ENCODE assay signal across 24 cellular contexts in the genomic region with DNA sequence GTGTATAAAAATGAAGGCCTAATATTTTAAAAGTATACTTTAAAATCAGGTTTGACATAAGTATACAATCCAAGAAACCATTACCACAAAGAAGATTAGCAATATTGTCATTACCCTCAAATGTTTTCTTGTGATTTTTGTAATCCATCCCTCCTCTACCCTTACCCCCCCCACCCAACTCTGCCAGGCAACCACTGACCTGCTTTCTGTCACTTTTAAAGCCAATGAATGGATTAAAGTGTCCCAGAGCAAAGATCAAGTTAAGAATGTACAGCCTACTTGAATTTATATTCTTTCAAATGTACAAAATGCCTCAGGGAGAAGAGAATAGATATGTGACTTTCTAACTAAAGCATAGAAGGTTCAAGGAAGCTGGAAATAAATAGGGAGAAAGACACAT.
DNase-seq lines count a peak whose midpoint lies in the region; ATAC-seq, FAIRE-seq and TF ChIP-seq lines count a peak whose summit lies in the region.
"Had no signal": no experiment of that assay in that cellular context is flagged by ENCODE, and none has a peak within 500 bp of the region (broad histone marks: within the 10 kb centered on the region; RNA-seq: fewer than 3 reads in every experiment).

No MANE protein-coding gene starts in this region.

- no peak overlapping the region for H4K5ac ChIP-seq in H1 (ENCODE audit: insufficient read length, low read depth, low read length)

- no peak for TF ChIP-seq EP300 in HepG2 (IDR thresholded peaks at IDR 0.05; ENCODE audit: low read depth in 2 of 2, low read length in 2 of 2)
- no peak for TF ChIP-seq EP300 in HepG2 (CRISPR knock-in tag; IDR thresholded peaks at IDR 0.05; ENCODE audit: borderline replicate concordance)
- TF ChIP-seq EP300 in H1 (IDR thresholded peaks at IDR 0.05; ENCODE audit: borderline replicate concordance in 1 of 2, low read depth in 2 of 2, low read length in 2 of 2), result no peak

- TF ChIP-seq POLR2A in HepG2 (IDR thresholded peaks at IDR 0.05; ENCODE audit: insufficient read depth in 1 of 2, low read depth in 2 of 2, low read length in 2 of 2), result no peak
- no peak for TF ChIP-seq POLR2A in right lobe of liver (IDR thresholded peaks at IDR 0.05)
- TF ChIP-seq POLR2A in H1 (IDR thresholded peaks at IDR 0.05; ENCODE audit: control extremely low read depth in 1 of 2, low read depth in 2 of 2, low read length in 2 of 2), result no peak

- H2BK15ac ChIP-seq in H1 (ENCODE audit: low read length), result no peak overlapping the region

- H4K20me1 ChIP-seq in HepG2 (ENCODE audit: insufficient read depth, low read length) (no peaks in the 10 kb centered on the region), H1 (replicated peaks in 1 of 2; ENCODE audit: control insufficient read depth in 1 of 2, insufficient read depth in 2 of 2, low read length in 2 of 2) (no peaks in the 10 kb centered on the region), PC-3 (ENCODE audit: low read length) (no peaks in the 10 kb centered on the region)
- H4K20me1 ChIP-seq: BLaER1 had no signal

- H3K27ac ChIP-seq in HepG2 (ENCODE audit: extremely low read length, insufficient read depth, low read length), result no peak overlapping the region
- H3K27ac ChIP-seq in right lobe of liver, result no peak overlapping the region
- no peak overlapping the region for H3K27ac ChIP-seq in H1 (ENCODE audit: low read depth, low read length)
- H3K27ac ChIP-seq in PC-3 (ENCODE audit: low read length), result no peak overlapping the region
- H3K27ac ChIP-seq: BLaER1 had no signal

- no peak overlapping the region for H3K4ac ChIP-seq in H1 (replicated peaks; ENCODE audit: insufficient read length, low read depth, low read length)

- H3K23me2 ChIP-seq in H1 (ENCODE audit: low read depth, low read length), result no peaks in the 10 kb centered on the region

- TF ChIP-seq RAD21 in HepG2 (CRISPR knock-in tag; IDR thresholded peaks at IDR 0.05), result no peak
- TF ChIP-seq RAD21 in H1 (IDR thresholded peaks at IDR 0.05 in 1 of 2, conservative IDR thresholded peaks at IDR 0.05 in 1 of 2; ENCODE audit: low read depth in 2 of 2, low read length in 2 of 2), result no peak

- H3K9ac ChIP-seq in HepG2 (ENCODE audit: insufficient read depth, low read depth, low read length), result no peak overlapping the region
- H3K9ac ChIP-seq in H1 (replicated peaks in 1 of 4; ENCODE audit: extremely low read depth in 1 of 4, low read depth in 3 of 4, low read length in 3 of 4), result no peak overlapping the region
- no peak overlapping the region for H3K9ac ChIP-seq in PC-3 (ENCODE audit: low read length)
- H3K9ac ChIP-seq: BLaER1 had no signal

- BruUV-seq in HepG2 (replicated peaks; lab: Mats Ljungman, UMichigan) (no TSS peak), PC-3 (replicated peaks; lab: Mats Ljungman, UMichigan) (no TSS peak)

- H3K56ac ChIP-seq in H1 (replicated peaks; ENCODE audit: insufficient read length, low read depth, low read length), result no peak overlapping the region

- H3K79me1 ChIP-seq in H1 (ENCODE audit: low read depth, low read length), result no peaks in the 10 kb centered on the region

- TF ChIP-seq CTCF in HepG2 (CRISPR knock-in tag; IDR thresholded peaks at IDR 0.05), result no peak
- no peak for TF ChIP-seq CTCF in right lobe of liver (IDR thresholded peaks at IDR 0.05)
- TF ChIP-seq CTCF in H1 (IDR thresholded peaks at IDR 0.05; ENCODE audit: control extremely low read depth in 1 of 3, insufficient read depth in 1 of 3, low read depth in 1 of 3, low read length in 3 of 3), result no peak
- TF ChIP-seq CTCF in PC-3 (conservative IDR thresholded peaks at IDR 0.05; ENCODE audit: low read depth, low read length), result no peak

- DNase-seq in HepG2 (ENCODE audit: low spot score) (no peak), right lobe of liver (no peak), H1 (ENCODE audit: low read depth in 1 of 2, low spot score in 2 of 2) (no peak), PC-3 (no peak)
- DNase-seq: 8988T; ACHN; BE2C; C1 segment of cervical spinal cord; CD4-positive, alpha-beta memory T cell; CD4-positive, CD25-positive, alpha-beta regulatory T cell; CD8-positive, alpha-beta memory T cell; COR-L47; DMS153; DMS53; DMS79; DND-41; EL; GDM1 had no signal

- H3K4me2 ChIP-seq in HepG2 (ENCODE audit: low read depth, low read length) (no peak overlapping the region), H1 (ENCODE audit: insufficient read depth in 1 of 2, low read depth in 2 of 2, low read length in 2 of 2) (no peak overlapping the region), PC-3 (ENCODE audit: low read length) (no peak overlapping the region)
- H3K4me2 ChIP-seq: BLaER1 had no signal

- H3K4me1 ChIP-seq in HepG2 (ENCODE audit: insufficient read depth, low read length), result no peaks in the 10 kb centered on the region
- H3K4me1 ChIP-seq in right lobe of liver, result no peaks in the 10 kb centered on the region
- no peaks in the 10 kb centered on the region for H3K4me1 ChIP-seq in H1 (replicated peaks in 1 of 4; ENCODE audit: control insufficient read depth in 3 of 4, insufficient read depth in 4 of 4, low read length in 3 of 4)
- peaks cover 5% of the 10 kb centered on the region; the same call in 1 of the 2 replicates for H3K4me1 ChIP-seq in PC-3 (ENCODE audit: insufficient read depth, low read length)
- H3K4me1 ChIP-seq: BE2C, BLaER1 had no signal

- H2BK5ac ChIP-seq in H1 (ENCODE audit: low read depth, low read length), result no peak overlapping the region

- no peak overlapping the region for H2AK5ac ChIP-seq in H1 (ENCODE audit: low read depth, low read length)

- H2BK12ac ChIP-seq in H1 (ENCODE audit: low read depth, low read length), result no peak overlapping the region

- no peaks in the 10 kb centered on the region for H3K79me2 ChIP-seq in HepG2 (ENCODE audit: insufficient read depth, low read length)
- H3K79me2 ChIP-seq in H1 (ENCODE audit: control insufficient read depth in 1 of 2, insufficient read depth in 2 of 2, low read length in 2 of 2), result no peaks in the 10 kb centered on the region
- no peaks in the 10 kb centered on the region for H3K79me2 ChIP-seq in PC-3 (ENCODE audit: low read length)

- ATAC-seq in HepG2 (no peak), right lobe of liver (no peak), PC-3 (no peak), GM21619 (IDR thresholded peaks at IDR 0.05; ENCODE audit: unreplicated experiment) (no peak)
- ATAC-seq: GM12878 had no signal

- H3K18ac ChIP-seq in H1 (ENCODE audit: extremely low read depth, low read length), result no peak overlapping the region

- no peaks in the 10 kb centered on the region for H3K9me2 ChIP-seq in PC-3 (replicated peaks; ENCODE audit: low read length)

- H2AFZ ChIP-seq in HepG2 (ENCODE audit: low read length) (no peak overlapping the region), H1 (ENCODE audit: low read length) (no peak overlapping the region), PC-3 (ENCODE audit: low read length) (no peak overlapping the region)

- FAIRE-seq in HepG2 (lab: Jason Lieb, UNC), result no peak
- no peak for FAIRE-seq in H1 (lab: Jason Lieb, UNC)
- FAIRE-seq: A204.1, GM12878, GM12892, GM18507 had no signal

- H3F3A ChIP-seq in PC-3 (ENCODE audit: low read length, unreplicated experiment), result no peaks in the 10 kb centered on the region

- H3K4me3 ChIP-seq in HepG2 (replicated peaks in 1 of 3; ENCODE audit: insufficient read depth in 1 of 3, low read depth in 2 of 3, low read length in 3 of 3) (no peak overlapping the region), right lobe of liver (no peak overlapping the region), H1 (ENCODE audit: extremely low read depth in 1 of 4, insufficient read depth in 2 of 4, low read depth in 3 of 4, low read length in 4 of 4) (no peak overlapping the region), PC-3 (ENCODE audit: low read length) (no peak overlapping the region)
- H3K4me3 ChIP-seq: BLaER1, GM12878 had no signal

- no peak overlapping the region for H3K14ac ChIP-seq in H1 (ENCODE audit: insufficient read length)

- H3K27me3 ChIP-seq in HepG2 (ENCODE audit: control insufficient read depth in 1 of 2, insufficient read depth in 2 of 2, low read length in 2 of 2), result no peaks in the 10 kb centered on the region
- H3K27me3 ChIP-seq in right lobe of liver, result no peaks in the 10 kb centered on the region
- no peaks in the 10 kb centered on the region for H3K27me3 ChIP-seq in H1 (replicated peaks in 1 of 4; ENCODE audit: control insufficient read depth in 3 of 4, extremely low read depth in 1 of 4, insufficient read depth in 3 of 4, low read length in 3 of 4)
- no peaks in the 10 kb centered on the region for H3K27me3 ChIP-seq in PC-3 (ENCODE audit: low read length)
- H3K27me3 ChIP-seq: BE2C, BLaER1 had no signal

- in situ Hi-C loops in HepG2 (cut with HindIII; ENCODE audit: extremely low pct_ligation_motif_present, low pct_unique_long_range_greater_than_20kb), result no loop called here

- intact Hi-C loops in HepG2 (cut with micrococcal nuclease; ENCODE audit: unreplicated experiment) (no loop called here), right lobe of liver (cut with DNase I) (no loop called here), PC-3 (cut with micrococcal nuclease) (no loop called here)

- no peak overlapping the region for H3K23ac ChIP-seq in H1 (ENCODE audit: insufficient read length)

- no peak overlapping the region for H4K8ac ChIP-seq in H1 (ENCODE audit: extremely low read depth, insufficient read depth, low read length)

- H4K91ac ChIP-seq in H1 (replicated peaks; ENCODE audit: insufficient read length, low read length), result no peak overlapping the region

- no peak overlapping the region for H2BK20ac ChIP-seq in H1 (ENCODE audit: low read length)

- CTCF ChIA-PET in HepG2 (lab: Yijun Ruan, JAX; ENCODE audit: low intra/inter-chr PET ratio, low total read pairs), result no interaction called here
- CTCF ChIA-PET in H1 (lab: Charles Lee; ENCODE audit: partially characterized antibody), result no interaction called here
- CTCF ChIA-PET in PC-3 (lab: Charles Lee), result no interaction called here

- H3K9me3 ChIP-seq in HepG2 (ENCODE audit: low read length) (no peaks in the 10 kb centered on the region), right lobe of liver (no peaks in the 10 kb centered on the region), H1 (ENCODE audit: insufficient read depth in 2 of 2, low read depth in 1 of 2, low read length in 1 of 2) (no peaks in the 10 kb centered on the region), PC-3 (ENCODE audit: low read length) (no peaks in the 10 kb centered on the region)
- H3K9me3 ChIP-seq: BE2C, BLaER1 had no signal

- POLR2A ChIA-PET in HepG2 (lab: Yijun Ruan, JAX) (no interaction called here), H1 (lab: Charles Lee; ENCODE audit: partially characterized antibody) (no interaction called here), PC-3 (lab: Charles Lee; ENCODE audit: unreplicated experiment) (no interaction called here)

- no peak overlapping the region for H2BK120ac ChIP-seq in H1 (replicated peaks; ENCODE audit: low read depth, low read length)

- no peaks in the 10 kb centered on the region for H3K36me3 ChIP-seq in HepG2 (replicated peaks in 1 of 2; ENCODE audit: control insufficient read depth in 1 of 2, insufficient read depth in 2 of 2, low read length in 2 of 2)
- no peaks in the 10 kb centered on the region for H3K36me3 ChIP-seq in right lobe of liver
- H3K36me3 ChIP-seq in H1 (ENCODE audit: control insufficient read depth in 2 of 4, insufficient read depth in 4 of 4, low read length in 3 of 4), result no peaks in the 10 kb centered on the region
- no peaks in the 10 kb centered on the region for H3K36me3 ChIP-seq in PC-3 (ENCODE audit: low read depth, low read length)
- H3K36me3 ChIP-seq: BE2C, BLaER1 had no signal

TF ChIP-seq in HepG2, 621 proteins besides CTCF, POLR2A, EP300 and RAD21 (continues in another document):
- TF ChIP-seq RFX5 (IDR thresholded peaks at IDR 0.05; ENCODE audit: low read depth, low read length), result peak; percentile 84
